23 cellular contexts compared by ENCODE assay signal in genomic region chr6:106886444-106886843, GRCh38.
A peak's percentile ranks its signal among the peaks of the same experiment; 100 is the strongest.
DNase-seq lines count a peak whose midpoint lies in the region; ATAC-seq and TF ChIP-seq lines count a peak whose summit lies in the region.
"Had no signal": no experiment of that assay in that cellular context is flagged by ENCODE, and none has a peak within 500 bp of the region (broad histone marks: within the 10 kb centered on the region; RNA-seq: fewer than 3 reads in every experiment).

No MANE protein-coding gene starts in this region.

- intact Hi-C loops in Caco-2 (cut with micrococcal nuclease; ENCODE audit: unreplicated experiment) (loop anchor here (2.0 kb wide), 2 partner anchors 26 to 88 kb away; no protein-coding TSS in a partner anchor), sigmoid colon (cut with DNase I) (no loop called here)
- intact Hi-C loops in activated CD4-positive, alpha-beta T cell treated with anti-CD3 and anti-CD28 coated beads, Interleukin-2, amount 10 ng/mL, durations not matched to agents 24 days and 14 days (cut with micrococcal nuclease) = no loop called here

- no peaks in the 10 kb centered on the region for H3K79me2 ChIP-seq in GM23248 (ENCODE audit: insufficient read depth)

- DNase-seq in Caco-2 = no peak
- DNase-seq in NCI-H2029 (lab: John Stamatoyannopoulos, UW) = peak; percentile 30
- DNase-seq in activated CD4-positive, alpha-beta T cell treated with anti-CD3 and anti-CD28 coated beads, Interleukin-2, amount 10 ng/mL, durations not matched to agents 24 days and 14 days = no peak
- DNase-seq in sigmoid colon = no peak
- DNase-seq in GM23248 = no peak
- DNase-seq: ACHN; activated CD4-positive, alpha-beta T cell treated with anti-CD3 and anti-CD28 coated beads, Interleukin-2, amount 50 U/mL, for 1 hour; anterior cingulate cortex; cortex of kidney; KG1; left cardiac atrium; mammary epithelial cell; SK-N-SH; small intestine; stimulated activated CD4-positive, alpha-beta T cell treated with anti-CD3 and anti-CD28 coated beads, Interleukin-2, amount 100 ng/mL, for 24 hours; T-helper 2 cell had no signal

- TF ChIP-seq CTCF in Caco-2 (IDR thresholded peaks at IDR 0.05; ENCODE audit: insufficient read depth in 1 of 2, low read depth in 1 of 2, low read length in 1 of 2, severe bottlenecking in 1 of 2, unreplicated experiment in 1 of 2) (no peak), sigmoid colon (IDR thresholded peaks at IDR 0.05) (no peak)

- no peak overlapping the region for H3K9ac ChIP-seq in endocrine pancreas (ENCODE audit: control insufficient read depth, insufficient read depth, low read length)
- H3K9ac ChIP-seq in GM23248 = no peak overlapping the region
- H3K9ac ChIP-seq: BLaER1, SK-N-SH had no signal

- in situ Hi-C loops in GM23248 (cut with MboI) = no loop called here

- no peak overlapping the region for H3K4me3 ChIP-seq in Caco-2 (ENCODE audit: low read depth, low read length)
- peak overlapping the region; percentile 36 for H3K4me3 ChIP-seq in endocrine pancreas (ENCODE audit: control insufficient read depth, insufficient read depth, low read length)
- H3K4me3 ChIP-seq in mesodermal cell (ENCODE audit: extremely low read depth, insufficient read depth, low read length, poor library complexity, severe bottlenecking) = no peak overlapping the region
- H3K4me3 ChIP-seq in sigmoid colon = no peak overlapping the region
- H3K4me3 ChIP-seq in GM23248 = no peak overlapping the region
- H3K4me3 ChIP-seq: BLaER1 had no signal

- CTCF ChIA-PET in Caco-2 (lab: Charles Lee) = interaction anchor here (1.3 kb wide), 1 partner anchor 93 kb away, joined by 5 read pairs; no protein-coding TSS in a partner anchor

- H3K4me1 Mint-ChIP-seq in Caco-2 (ENCODE audit: low read depth, unreplicated experiment) = peaks cover 33% of the 10 kb centered on the region
- H3K4me1 Mint-ChIP-seq in activated CD4-positive, alpha-beta T cell treated with anti-CD3 and anti-CD28 coated beads, Interleukin-2, amount 10 ng/mL, durations not matched to agents 24 days and 14 days = no peaks in the 10 kb centered on the region
- H3K4me1 Mint-ChIP-seq: activated naive CD4-positive, alpha-beta T cell treated with anti-CD3 and anti-CD28 coated beads, Interleukin-2, amount 50 U/mL, for 24 hours had no signal

- 60 to 63% methylated on average over 1 to 2 of the region's 5 CpGs for WGBS in mesodermal cell (ENCODE audit: insufficient coverage in 2 of 2), 2 experiments
- whole genome bisulfite sequencing in sigmoid colon, 2 donors = 48 to 63% methylated on average over 5 of the region's 5 CpGs
- WGBS in GM23248 (ENCODE audit: low coverage in 1 of 2, low lambda C conversion rate in 2 of 2, missing lambda C conversion rate in 2 of 2), 2 experiments = 71 to 77% methylated on average over 5 of the region's 5 CpGs

- no peaks in the 10 kb centered on the region for H3K36me3 ChIP-seq in Caco-2 (ENCODE audit: control insufficient read depth, insufficient read depth, low read length)
- H3K36me3 ChIP-seq in endocrine pancreas (ENCODE audit: control insufficient read depth, insufficient read depth, low read length) = no peaks in the 10 kb centered on the region
- H3K36me3 ChIP-seq in mesodermal cell (ENCODE audit: control insufficient read depth, insufficient read depth, low read length) = no peaks in the 10 kb centered on the region
- no peaks in the 10 kb centered on the region for H3K36me3 ChIP-seq in sigmoid colon
- H3K36me3 ChIP-seq in GM23248 (ENCODE audit: low read depth) = no peaks in the 10 kb centered on the region
- H3K36me3 ChIP-seq: BLaER1 had no signal

- peaks cover 50% of the 10 kb centered on the region for H3K4me1 ChIP-seq in Caco-2
- H3K4me1 ChIP-seq in endocrine pancreas (ENCODE audit: control insufficient read depth, insufficient read depth, low read length) = no peaks in the 10 kb centered on the region
- H3K4me1 ChIP-seq in mesodermal cell (ENCODE audit: control insufficient read depth, insufficient read depth, low read length, poor library complexity, severe bottlenecking) = peaks cover 32% of the 10 kb centered on the region
- no peaks in the 10 kb centered on the region for H3K4me1 ChIP-seq in sigmoid colon
- H3K4me1 ChIP-seq in GM23248 (ENCODE audit: insufficient read depth) = peaks cover 4% of the 10 kb centered on the region

- TF ChIP-seq EP300 in sigmoid colon (IDR thresholded peaks at IDR 0.05) = no peak

- H3K9me3 ChIP-seq in Caco-2 = no peaks in the 10 kb centered on the region
- no peaks in the 10 kb centered on the region for H3K9me3 ChIP-seq in endocrine pancreas (ENCODE audit: control insufficient read depth, low read length)
- no peaks in the 10 kb centered on the region for H3K9me3 ChIP-seq in mesodermal cell (ENCODE audit: control insufficient read depth, low read length)
- H3K9me3 ChIP-seq in sigmoid colon = no peaks in the 10 kb centered on the region
- H3K9me3 ChIP-seq in GM23248 (ENCODE audit: low read depth) = no peaks in the 10 kb centered on the region
- H3K9me3 ChIP-seq: BLaER1, SK-N-SH had no signal

- H3K27ac Mint-ChIP-seq in Caco-2 (ENCODE audit: unreplicated experiment) = peak overlapping the region; percentile 83
- H3K27ac Mint-ChIP-seq in activated CD4-positive, alpha-beta T cell treated with anti-CD3 and anti-CD28 coated beads, Interleukin-2, amount 10 ng/mL, durations not matched to agents 24 days and 14 days = no peak overlapping the region
- H3K27ac Mint-ChIP-seq: activated naive CD4-positive, alpha-beta T cell treated with anti-CD3 and anti-CD28 coated beads, Interleukin-2, amount 50 U/mL, for 24 hours; activated T-helper 1 cell treated with anti-CD3 and anti-CD28 coated beads, Interleukin-12 subunit alpha, Interleukin-12 subunit beta, Interleukin-2, Interleukin-4 antibody, amounts not matched to agents 30 ng/mL and 10 ng/mL and 1 ng/mL, durations not matched to agents 14 hours and 24 hours and 36 hours had no signal

- peak overlapping the region; percentile 55 for H3K4me3 Mint-ChIP-seq in Caco-2 (ENCODE audit: unreplicated experiment)
- no peak overlapping the region for H3K4me3 Mint-ChIP-seq in activated CD4-positive, alpha-beta T cell treated with anti-CD3 and anti-CD28 coated beads, Interleukin-2, amount 10 ng/mL, durations not matched to agents 24 days and 14 days
- H3K4me3 Mint-ChIP-seq: activated naive CD4-positive, alpha-beta T cell treated with anti-CD3 and anti-CD28 coated beads, Interleukin-2, amount 50 U/mL, for 24 hours; activated T-helper 1 cell treated with anti-CD3 and anti-CD28 coated beads, Interleukin-12 subunit alpha, Interleukin-12 subunit beta, Interleukin-2, Interleukin-4 antibody, amounts not matched to agents 30 ng/mL and 10 ng/mL and 1 ng/mL, durations not matched to agents 14 hours and 24 hours and 36 hours had no signal

- no peak for TF ChIP-seq POLR2A in sigmoid colon (IDR thresholded peaks at IDR 0.05)

- H3K4me2 ChIP-seq in GM23248 (ENCODE audit: unreplicated experiment) = no peak overlapping the region
- H3K4me2 ChIP-seq: BLaER1, SK-N-SH had no signal

- no peak for ATAC-seq in GM21367 (IDR thresholded peaks at IDR 0.05; ENCODE audit: unreplicated experiment)
- ATAC-seq: left cardiac atrium had no signal

- POLR2A ChIA-PET in Caco-2 (lab: Charles Lee) = no interaction called here

- H3K9me3 Mint-ChIP-seq in Caco-2 (ENCODE audit: unreplicated experiment) = no peaks in the 10 kb centered on the region
- no peaks in the 10 kb centered on the region for H3K9me3 Mint-ChIP-seq in activated CD4-positive, alpha-beta T cell treated with anti-CD3 and anti-CD28 coated beads, Interleukin-2, amount 10 ng/mL, durations not matched to agents 24 days and 14 days
- H3K9me3 Mint-ChIP-seq: activated naive CD4-positive, alpha-beta T cell treated with anti-CD3 and anti-CD28 coated beads, Interleukin-2, amount 50 U/mL, for 24 hours; activated T-helper 1 cell treated with anti-CD3 and anti-CD28 coated beads, Interleukin-12 subunit alpha, Interleukin-12 subunit beta, Interleukin-2, Interleukin-4 antibody, amounts not matched to agents 30 ng/mL and 10 ng/mL and 1 ng/mL, durations not matched to agents 14 hours and 24 hours and 36 hours had no signal

- TSS peak; percentile 79 for BruUV-seq in Caco-2 (replicated peaks; lab: Mats Ljungman, UMichigan)

- no peaks in the 10 kb centered on the region for H3K27me3 Mint-ChIP-seq in Caco-2 (ENCODE audit: insufficient read depth, unreplicated experiment)
- peaks cover 16% of the 10 kb centered on the region for H3K27me3 Mint-ChIP-seq in activated CD4-positive, alpha-beta T cell treated with anti-CD3 and anti-CD28 coated beads, Interleukin-2, amount 10 ng/mL, durations not matched to agents 24 days and 14 days

- H4K20me1 ChIP-seq in GM23248 (ENCODE audit: insufficient read depth) = no peaks in the 10 kb centered on the region
- H4K20me1 ChIP-seq: BLaER1 had no signal

- H3F3A ChIP-seq in GM23248 (ENCODE audit: insufficient read depth) = no peaks in the 10 kb centered on the region

- H3K9me2 ChIP-seq in GM23248 (ENCODE audit: insufficient read depth) = no peaks in the 10 kb centered on the region
- H3K9me2 ChIP-seq: SK-N-SH had no signal

- H3K27me3 ChIP-seq in Caco-2 (replicated peaks; ENCODE audit: control insufficient read depth, insufficient read depth, low read length) (no peaks in the 10 kb centered on the region), endocrine pancreas (ENCODE audit: control insufficient read depth, insufficient read depth, low read length) (no peaks in the 10 kb centered on the region), sigmoid colon (no peaks in the 10 kb centered on the region), GM23248 (replicated peaks; ENCODE audit: insufficient read depth) (no peaks in the 10 kb centered on the region)
- H3K27me3 ChIP-seq: BLaER1 had no signal

- no peak overlapping the region for H2AFZ ChIP-seq in GM23248

- H3K27ac ChIP-seq in mesodermal cell (ENCODE audit: low read depth, low read length, severe bottlenecking) (peak overlapping the region; percentile 74), sigmoid colon (no peak overlapping the region), GM23248 (no peak overlapping the region)
- H3K27ac ChIP-seq: BLaER1, RWPE1 had no signal

- H3K36me3 Mint-ChIP-seq in Caco-2 (ENCODE audit: insufficient read depth, unreplicated experiment) = no peaks in the 10 kb centered on the region
- H3K36me3 Mint-ChIP-seq in activated CD4-positive, alpha-beta T cell treated with anti-CD3 and anti-CD28 coated beads, Interleukin-2, amount 10 ng/mL, durations not matched to agents 24 days and 14 days (ENCODE audit: low read depth) = no peaks in the 10 kb centered on the region
- H3K36me3 Mint-ChIP-seq: activated naive CD4-positive, alpha-beta T cell treated with anti-CD3 and anti-CD28 coated beads, Interleukin-2, amount 50 U/mL, for 24 hours had no signal
